ENCODE assay signal across 10 cellular contexts in genomic region chr15:24772256-24772655, GRCh38.
A peak's percentile ranks its signal among the peaks of the same experiment; 100 is the strongest.
DNase-seq lines count a peak whose midpoint lies in the region; ATAC-seq and TF ChIP-seq lines count a peak whose summit lies in the region.
"Had no signal": no experiment of that assay in that cellular context is flagged by ENCODE, and none has a peak within 500 bp of the region (broad histone marks: within the 10 kb centered on the region; RNA-seq: fewer than 3 reads in every experiment).

No MANE protein-coding gene starts in this region.

- no peak overlapping the region; the same call in 1 of the 2 replicates for H3K14ac ChIP-seq in H9 (ENCODE audit: insufficient read depth, low read length)

- H4K20me1 ChIP-seq in H9 (ENCODE audit: control insufficient read depth, insufficient read depth, insufficient read length), result no peaks in the 10 kb centered on the region

- no peak overlapping the region for H2BK120ac ChIP-seq in H9 (ENCODE audit: low read depth, low read length, poor library complexity, severe bottlenecking)

- intact Hi-C loops in sciatic nerve (cut with DNase I), result no loop called here

- no peak overlapping the region for H3K23ac ChIP-seq in H9 (ENCODE audit: insufficient read length, low read depth, low read length)

- H4K8ac ChIP-seq in H9 (replicated peaks; ENCODE audit: insufficient read length, low read depth, low read length), result peak overlapping the region; percentile 32

- no peaks in the 10 kb centered on the region for H3K4me1 ChIP-seq in ACC112 (ENCODE audit: control insufficient read depth, insufficient read depth, low read length, unreplicated experiment)
- no peaks in the 10 kb centered on the region; the same call in 1 of the 2 replicates for H3K4me1 ChIP-seq in H9 (ENCODE audit: insufficient read depth, low read length)
- H3K4me1 ChIP-seq: body of pancreas had no signal

- H3K18ac ChIP-seq in H9 (ENCODE audit: insufficient read length, low read depth, low read length), result peak overlapping the region; percentile 90

- H4K5ac ChIP-seq in H9 (ENCODE audit: insufficient read length, low read depth, low read length), result no peak overlapping the region

- H3K36me3 Mint-ChIP-seq in H9 (ENCODE audit: insufficient read depth in 1 of 3, low read depth in 3 of 3), result peaks cover 0 to 7% (median 2%) of the 10 kb centered on the region in 3 experiments; a peak in 4 of 7 replicates
- H3K36me3 Mint-ChIP-seq in chondrocyte (ENCODE audit: low read depth), result peaks cover 2% of the 10 kb centered on the region
- H3K36me3 Mint-ChIP-seq in mesothelial cell of epicardium, result no peaks in the 10 kb centered on the region

- TF ChIP-seq CTCF in H9 (conservative IDR thresholded peaks at IDR 0.05) (peak; percentile 63), chondrocyte (IDR thresholded peaks at IDR 0.05) (no peak), mesothelial cell of epicardium (IDR thresholded peaks at IDR 0.05; ENCODE audit: unreplicated experiment) (no peak), omental fat pad (IDR thresholded peaks at IDR 0.05) (no peak)

- H3K4me3 Mint-ChIP-seq in H9 (peak overlapping the region; percentile 87 to 90), chondrocyte (ENCODE audit: unreplicated experiment) (peak overlapping the region; percentile 87), mesothelial cell of epicardium (peak overlapping the region; percentile 98)

- peak overlapping the region; percentile 69; the same call in 1 of the 2 replicates for H3K4me3 ChIP-seq in ACC112 (ENCODE audit: low read depth, low read length)

- H3K56ac ChIP-seq in H9 (ENCODE audit: insufficient read length, low read depth, low read length), result no peak overlapping the region

- H3K79me1 ChIP-seq in H9 (ENCODE audit: insufficient read depth, low read depth, low read length, poor library complexity, severe bottlenecking), result no peaks in the 10 kb centered on the region

- H3K79me2 ChIP-seq in ACC112 (ENCODE audit: control insufficient read depth, insufficient read depth, low read length, unreplicated experiment), result no peaks in the 10 kb centered on the region
- no peaks in the 10 kb centered on the region for H3K79me2 ChIP-seq in H9 (ENCODE audit: insufficient read depth, low read length)

- H3K27me3 Mint-ChIP-seq in H9 (ENCODE audit: low read depth), result no peaks in the 10 kb centered on the region; the same call in 1 of the 2 replicates
- H3K27me3 Mint-ChIP-seq in chondrocyte (ENCODE audit: low read depth), result no peaks in the 10 kb centered on the region
- peaks cover 32% of the 10 kb centered on the region for H3K27me3 Mint-ChIP-seq in mesothelial cell of epicardium (ENCODE audit: low read depth)
- H3K27me3 Mint-ChIP-seq: IgD-negative memory B cell had no signal

- H3K23me2 ChIP-seq in H9 (ENCODE audit: insufficient read length, low read depth, low read length, poor library complexity, severe bottlenecking), result no peaks in the 10 kb centered on the region

- no peak overlapping the region for H2BK15ac ChIP-seq in H9 (ENCODE audit: low read depth, low read length)

- H3K4me2 ChIP-seq in H9 (ENCODE audit: insufficient read depth, insufficient read length, low read length), result peak overlapping the region; percentile 60

- H3K27me3 ChIP-seq in ACC112 (ENCODE audit: insufficient read depth, low read length) (no peaks in the 10 kb centered on the region), H9 (ENCODE audit: insufficient read depth, low read length) (no peaks in the 10 kb centered on the region)
- H3K27me3 ChIP-seq: body of pancreas had no signal

- DNase-seq in H9, result peak; percentile 55
- no peak for DNase-seq in chondrocyte (ENCODE audit: low spot score)
- no peak for DNase-seq in mesothelial cell of epicardium (ENCODE audit: low spot score in 2 of 2, unreplicated experiment in 2 of 2)
- DNase-seq in omental fat pad (ENCODE audit: low spot score), result no peak
- DNase-seq in sciatic nerve (ENCODE audit: low spot score), result no peak

- H2BK5ac ChIP-seq in H9 (ENCODE audit: insufficient read length, low read length), result no peak overlapping the region

- no CpG with 5 or more reads among the region's 6 CpGs for WGBS in H9 (ENCODE audit: extremely low coverage, insufficient read length, low lambda C conversion rate)

- H3K27ac Mint-ChIP-seq in H9 (peak overlapping the region; percentile 99), chondrocyte (ENCODE audit: unreplicated experiment) (peak overlapping the region; percentile 98), mesothelial cell of epicardium (peak overlapping the region; percentile 99)
- H3K27ac Mint-ChIP-seq: IgD-negative memory B cell had no signal

- no peak overlapping the region for H2BK12ac ChIP-seq in H9 (ENCODE audit: insufficient read length, low read depth, low read length)

- H3K27ac ChIP-seq in ACC112 (ENCODE audit: low read depth, low read length), result no peak overlapping the region
- peak overlapping the region; percentile 87 for H3K27ac ChIP-seq in H9 (ENCODE audit: insufficient read length, low read depth, low read length)

- H3K9me3 Mint-ChIP-seq in H9, result peaks cover 49 to 58% of the 10 kb centered on the region in 2 experiments
- H3K9me3 Mint-ChIP-seq in chondrocyte (ENCODE audit: low read depth), result peaks cover 28% of the 10 kb centered on the region
- H3K9me3 Mint-ChIP-seq in mesothelial cell of epicardium, result peaks cover 26% of the 10 kb centered on the region

- H3K4ac ChIP-seq in H9 (ENCODE audit: low read depth, low read length), result no peak overlapping the region; the same call in 1 of the 2 replicates

- no peak overlapping the region for H2BK20ac ChIP-seq in H9 (ENCODE audit: low read depth, low read length, poor library complexity, severe bottlenecking)

- H4K91ac ChIP-seq in H9 (ENCODE audit: insufficient read length, low read depth, low read length), result no peak overlapping the region

- peak overlapping the region; percentile 70 for H3K9ac ChIP-seq in H9 (ENCODE audit: extremely low read depth, insufficient read length, low read length)

- ATAC-seq in HG02763 (IDR thresholded peaks at IDR 0.05; ENCODE audit: unreplicated experiment) (no peak), omental fat pad (ENCODE audit: low FRiP score) (no peak), HG03521 (IDR thresholded peaks at IDR 0.05; ENCODE audit: unreplicated experiment) (no peak), sciatic nerve (no peak)

- no peaks in the 10 kb centered on the region for H3K36me3 ChIP-seq in ACC112 (ENCODE audit: insufficient read depth, low read length)

- H2AFZ ChIP-seq in ACC112 (ENCODE audit: low read length, unreplicated experiment), result no peak overlapping the region
- H2AFZ ChIP-seq in H9 (ENCODE audit: low read length), result no peak overlapping the region

- H3T11ph ChIP-seq in H9 (ENCODE audit: low read length), result no peak overlapping the region

- peaks cover 37% of the 10 kb centered on the region for H3K9me3 ChIP-seq in H9 (ENCODE audit: control insufficient read depth, low read depth, low read length)

- H2AK5ac ChIP-seq in H9 (ENCODE audit: insufficient read length, low read length), result no peak overlapping the region

- peaks cover 17 to 20% of the 10 kb centered on the region in 2 experiments for H3K4me1 Mint-ChIP-seq in H9
- H3K4me1 Mint-ChIP-seq in chondrocyte (ENCODE audit: low read depth), result no peaks in the 10 kb centered on the region
- H3K4me1 Mint-ChIP-seq in mesothelial cell of epicardium, result peaks cover 4% of the 10 kb centered on the region
- H3K4me1 Mint-ChIP-seq: IgD-negative memory B cell had no signal
